9 cellular contexts compared by ENCODE assay signal in the genomic region with DNA sequence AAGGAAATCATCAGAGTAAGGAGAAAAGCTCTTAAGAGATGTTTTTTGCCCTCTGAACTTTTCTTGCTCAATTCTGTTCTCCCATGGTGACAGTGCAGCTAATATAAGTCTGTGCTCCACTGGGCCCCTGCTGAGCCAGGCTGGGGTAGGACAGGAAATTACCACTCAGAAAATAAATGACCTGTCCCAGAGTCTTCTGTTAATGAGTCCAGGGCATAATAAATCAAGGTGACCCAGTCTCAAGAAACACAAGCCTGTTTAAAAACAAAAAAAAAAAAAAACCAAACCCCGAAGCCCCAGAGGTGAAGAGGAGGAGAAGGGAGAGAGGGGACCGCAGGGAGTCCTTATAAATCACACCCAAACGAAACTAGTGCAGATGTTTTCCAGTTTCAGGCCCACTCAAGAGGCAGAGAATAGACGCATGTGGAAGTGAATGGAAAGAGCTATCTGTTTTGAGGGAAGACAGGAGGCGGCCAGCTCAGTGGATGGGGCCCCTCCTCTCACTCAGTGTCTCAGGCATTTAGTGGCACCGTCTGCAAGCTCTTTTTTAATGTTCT. TPM values are rescaled to one million over a fixed set of nuclear protein-coding genes. Genes with fewer than 3 reads are reported as not detected.
A peak's percentile ranks its signal among the peaks of the same experiment; 100 is the strongest.
DNase-seq lines count a peak whose midpoint lies in the region; ATAC-seq and TF ChIP-seq lines count a peak whose summit lies in the region.
"Had no signal": no experiment of that assay in that cellular context is flagged by ENCODE, and none has a peak within 500 bp of the region (broad histone marks: within the 10 kb centered on the region; RNA-seq: fewer than 3 reads in every experiment).

No MANE protein-coding gene starts in this region.

- H3F3A ChIP-seq in PC-9 (ENCODE audit: insufficient read depth, low read depth), result no peaks in the 10 kb centered on the region

- H3K27me3 Mint-ChIP-seq in progenitor cell of endocrine pancreas, result no peaks in the 10 kb centered on the region
- no peaks in the 10 kb centered on the region for H3K27me3 Mint-ChIP-seq in activated naive CD8-positive, alpha-beta T cell treated with anti-CD3 and anti-CD28 coated beads for 36 hours

- H2AFZ ChIP-seq in PC-9, result no peak overlapping the region

- no peak for ATAC-seq in GM21529 (IDR thresholded peaks at IDR 0.05; ENCODE audit: unreplicated experiment)

- H3K4me1 Mint-ChIP-seq in progenitor cell of endocrine pancreas (ENCODE audit: low read depth), result peaks cover 29% of the 10 kb centered on the region
- H3K4me1 Mint-ChIP-seq in activated naive CD8-positive, alpha-beta T cell treated with anti-CD3 and anti-CD28 coated beads for 36 hours, result no peaks in the 10 kb centered on the region

- TF ChIP-seq CTCF in fibroblast of mammary gland (conservative IDR thresholded peaks at IDR 0.05; ENCODE audit: control insufficient read depth, insufficient read depth, low read depth, low read length), result no peak
- no peak for TF ChIP-seq CTCF in progenitor cell of endocrine pancreas (IDR thresholded peaks at IDR 0.05; ENCODE audit: unreplicated experiment)
- no peak for TF ChIP-seq CTCF in PC-9 (conservative IDR thresholded peaks at IDR 0.05)

- H3K4me3 ChIP-seq in fibroblast of mammary gland (ENCODE audit: control insufficient read depth, low read depth, low read length) (no peak overlapping the region), PC-9 (no peak overlapping the region)

- H3K79me2 ChIP-seq in PC-9 (ENCODE audit: low read depth), result no peaks in the 10 kb centered on the region

- CTCF ChIA-PET in PC-9 (lab: Charles Lee), result interaction anchor here (0.6 kb wide), 1 partner anchor 687 kb away, joined by 11 read pairs; a partner anchor contains a TSS

- H3K4me3 Mint-ChIP-seq in progenitor cell of endocrine pancreas (ENCODE audit: low read depth), result peak overlapping the region; percentile 44
- no peak overlapping the region for H3K4me3 Mint-ChIP-seq in activated naive CD8-positive, alpha-beta T cell treated with anti-CD3 and anti-CD28 coated beads for 36 hours

- H3K9me3 ChIP-seq in PC-9 (ENCODE audit: insufficient read depth, low read depth), result no peaks in the 10 kb centered on the region
- H3K9me3 ChIP-seq: neutrophil had no signal

- H3K27ac Mint-ChIP-seq in progenitor cell of endocrine pancreas, result peak overlapping the region; percentile 91
- no peak overlapping the region for H3K27ac Mint-ChIP-seq in activated naive CD8-positive, alpha-beta T cell treated with anti-CD3 and anti-CD28 coated beads for 36 hours

- H3K36me3 Mint-ChIP-seq in progenitor cell of endocrine pancreas (ENCODE audit: insufficient read depth), result no peaks in the 10 kb centered on the region
- no peaks in the 10 kb centered on the region for H3K36me3 Mint-ChIP-seq in activated naive CD8-positive, alpha-beta T cell treated with anti-CD3 and anti-CD28 coated beads for 36 hours

- POLR2A ChIA-PET in PC-9 (lab: Charles Lee; ENCODE audit: unreplicated experiment), result interaction anchor here (0.5 kb wide), 1 partner anchor 85 kb away, joined by 4 read pairs; no protein-coding TSS in a partner anchor

- H3K9me2 ChIP-seq in PC-9 (ENCODE audit: insufficient read depth), result no peaks in the 10 kb centered on the region

- H3K4me1 ChIP-seq in PC-9 (replicated peaks; ENCODE audit: insufficient read depth), result peaks cover 17% of the 10 kb centered on the region

- H3K36me3 ChIP-seq in PC-9 (ENCODE audit: low read depth), result no peaks in the 10 kb centered on the region
- H3K36me3 ChIP-seq: neutrophil had no signal

- no peaks in the 10 kb centered on the region for H3K9me3 Mint-ChIP-seq in progenitor cell of endocrine pancreas (ENCODE audit: low read depth)
- H3K9me3 Mint-ChIP-seq in activated naive CD8-positive, alpha-beta T cell treated with anti-CD3 and anti-CD28 coated beads for 36 hours, result no peaks in the 10 kb centered on the region

- DNase-seq in DMS53 (lab: John Stamatoyannopoulos, UW) (peak; percentile 72), NCI-H2196 treated with DMSO at 0.1 percent for 48 hours (lab: John Stamatoyannopoulos, UW; ENCODE audit: unreplicated experiment) (peak; percentile 38), fibroblast of mammary gland (ENCODE audit: low read depth) (peak; percentile 58), progenitor cell of endocrine pancreas (ENCODE audit: low spot score, unreplicated experiment) (no peak), PC-9 (no peak)
- DNase-seq in stimulated activated CD4-positive, alpha-beta T cell treated with anti-CD3 and anti-CD28 coated beads, Interleukin-12 subunit alpha, Interleukin-12 subunit beta, amount 100 ng/mL, for 4 hours, result no peak
- no peak for DNase-seq in activated naive CD8-positive, alpha-beta T cell treated with anti-CD3 and anti-CD28 coated beads for 36 hours

- H4K20me1 ChIP-seq in PC-9 (ENCODE audit: insufficient read depth), result no peaks in the 10 kb centered on the region

- intact Hi-C loops in PC-9 (cut with micrococcal nuclease; ENCODE audit: unreplicated experiment), result no loop called here

- H3K27me3 ChIP-seq in PC-9 (ENCODE audit: insufficient read depth, low read depth), result no peaks in the 10 kb centered on the region
- H3K27me3 ChIP-seq: neutrophil had no signal

- BruUV-seq in PC-9 (replicated peaks; lab: Mats Ljungman, UMichigan), result no TSS peak

- H3K4me2 ChIP-seq in PC-9, result no peak overlapping the region

- H3K27ac ChIP-seq in PC-9, result no peak overlapping the region
- H3K27ac ChIP-seq: neutrophil had no signal

RNA-seq across cellular contexts. Expression of a gene that starts 59.8 kb away (rescaled TPM):
- total RNA-seq in progenitor cell of endocrine pancreas (10.8 and 14.2 TPM in 2 replicates), PC-9 (2021) (3.0 and 6.2 TPM in 2 replicates)
- under 1 TPM in 1 of 2 experiments, not detected in 1; 0.44 TPM for total RNA-seq in activated naive CD8-positive, alpha-beta T cell treated with anti-CD3 and anti-CD28 coated beads for 36 hours

Comparison
In these comparisons a context has a peak if more than half of its experiments do, and no peak if none do; other contexts are left out.
1. DNase-seq: peak in DMS53 (single experiment), NCI-H2196 treated with DMSO at 0.1 percent for 48 hours (single experiment) and fibroblast of mammary gland (single experiment); none in progenitor cell of endocrine pancreas (single experiment), stimulated activated CD4-positive, alpha-beta T cell treated with anti-CD3 and anti-CD28 coated beads, Interleukin-12 subunit alpha, Interleukin-12 subunit beta, amount 100 ng/mL, for 4 hours (single experiment), PC-9 (0 of 2) and activated naive CD8-positive, alpha-beta T cell treated with anti-CD3 and anti-CD28 coated beads for 36 hours (single experiment).